In genomic region chr12:124506145-124506831, GRCh38 we compare ENCODE assay signal across 8 cellular contexts.
DNase-seq lines count a peak whose midpoint lies in the region; ATAC-seq, FAIRE-seq and TF ChIP-seq lines count a peak whose summit lies in the region.

No MANE protein-coding gene starts in this region.

- 82% methylated on average over 27 of the region's 30 CpGs for WGBS in GM12878 (ENCODE audit: insufficient coverage, insufficient replicate concordance, low lambda C conversion rate, missing lambda C conversion rate)
- 18 to 30% methylated on average over 29 to 30 of the region's 30 CpGs for WGBS in testis, 2 donors

- SMC1A ChIA-PET in GM12878 (lab: Charles Lee; ENCODE audit: uncharacterized antibody, unreplicated experiment) = interaction anchor here (0.9 kb wide), 1 partner anchor 45 kb away, joined by 3 read pairs; no protein-coding TSS in a partner anchor

- in situ Hi-C loops in GM12878 (cut with MboI) = no loop called here

- no peak overlapping the region for H3K9ac ChIP-seq in GM12878 (ENCODE audit: control insufficient read depth, insufficient read depth, low read length)

- peaks cover 36% of the 10 kb centered on the region for H3K79me2 ChIP-seq in GM12878 (ENCODE audit: control insufficient read depth, insufficient read depth, low read length)

- no peak for FAIRE-seq in GM12878 (lab: Jason Lieb, UNC)

- no peaks in the 10 kb centered on the region for H3K9me3 Mint-ChIP-seq in natural killer cell treated with Interleukin-12 subunit alpha and Interleukin-12 subunit beta and Interleukin-15 and Interleukin-18, amount 100 ng/mL, for 72 hours

- ATAC-seq in GM12878 = no peak
- ATAC-seq in natural killer cell treated with Interleukin-12 subunit alpha and Interleukin-12 subunit beta and Interleukin-15 and Interleukin-18, amount 100 ng/mL, for 72 hours = no peak

- H3K4me1 Mint-ChIP-seq in natural killer cell treated with Interleukin-12 subunit alpha and Interleukin-12 subunit beta and Interleukin-15 and Interleukin-18, amount 100 ng/mL, for 72 hours (ENCODE audit: low read depth in 2 of 2) = peaks cover 14 to 34% of the 10 kb centered on the region in 2 donors

- H4K20me1 ChIP-seq in GM12878 (ENCODE audit: control insufficient read depth, insufficient read depth) = peaks cover 8% of the 10 kb centered on the region

- H3K4me1 ChIP-seq in GM12878 (ENCODE audit: control insufficient read depth, insufficient read depth, low read length) = peaks cover 11% of the 10 kb centered on the region
- H3K4me1 ChIP-seq in testis = peaks cover 73% of the 10 kb centered on the region

- peaks cover 2 to 5% of the 10 kb centered on the region in 2 experiments; a peak in 3 of 4 replicates for H3K36me3 ChIP-seq in GM12878 (ENCODE audit: control insufficient read depth in 2 of 2, insufficient read depth in 2 of 2, low read length in 1 of 2)
- no peaks in the 10 kb centered on the region for H3K36me3 ChIP-seq in testis (ENCODE audit: low read depth, missing control alignments)

- H3K27ac ChIP-seq in GM12878 (ENCODE audit: control insufficient read depth, insufficient read depth) = peak overlapping the region; percentile 18; the same call in 1 of the 2 replicates
- H3K27ac ChIP-seq in testis = peak overlapping the region; percentile 44 to 76

- no peaks in the 10 kb centered on the region for H3K27me3 Mint-ChIP-seq in natural killer cell treated with Interleukin-12 subunit alpha and Interleukin-12 subunit beta and Interleukin-15 and Interleukin-18, amount 100 ng/mL, for 72 hours

- H3K4me2 ChIP-seq in GM12878 (ENCODE audit: control insufficient read depth, insufficient read depth) = no peak overlapping the region

- no peak overlapping the region for H3K4me3 Mint-ChIP-seq in natural killer cell treated with Interleukin-12 subunit alpha and Interleukin-12 subunit beta and Interleukin-15 and Interleukin-18, amount 100 ng/mL, for 72 hours

- POLR2A ChIA-PET in GM12878 (lab: Charles Lee) = interaction anchor here (1.3 kb wide), 1 partner anchor 16 kb away, joined by 3 read pairs; no protein-coding TSS in a partner anchor

- no peak for TF ChIP-seq RAD21 in GM12878 (IDR thresholded peaks at IDR 0.05; ENCODE audit: insufficient read depth, low read depth, low read length)

- H3K36me3 Mint-ChIP-seq in natural killer cell treated with Interleukin-12 subunit alpha and Interleukin-12 subunit beta and Interleukin-15 and Interleukin-18, amount 100 ng/mL, for 72 hours = no peaks in the 10 kb centered on the region

- RAD21 ChIA-PET in GM12878 (lab: Charles Lee; ENCODE audit: unreplicated experiment) = no interaction called here

- no peaks in the 10 kb centered on the region for H3K9me3 ChIP-seq in GM12878 (replicated peaks; ENCODE audit: control insufficient read depth, insufficient read depth, low read length)
- H3K9me3 ChIP-seq in testis = no peaks in the 10 kb centered on the region

- no peak for TF ChIP-seq CTCF in GM12878 (IDR thresholded peaks at IDR 0.05 in 2 of 3, conservative IDR thresholded peaks at IDR 0.05 in 1 of 3; ENCODE audit: control insufficient read depth in 2 of 3, extremely low read depth in 1 of 3, insufficient read depth in 1 of 3, low read depth in 3 of 3, low read length in 3 of 3)
- no peak for TF ChIP-seq CTCF in testis (IDR thresholded peaks at IDR 0.05)

- TF ChIP-seq EP300 in GM12878 (IDR thresholded peaks at IDR 0.05; ENCODE audit: borderline replicate concordance in 1 of 2, control insufficient read depth in 1 of 2, low read depth in 2 of 2, low read length in 2 of 2) = no peak

- no peaks in the 10 kb centered on the region for H3K27me3 ChIP-seq in GM12878 (replicated peaks in 1 of 2; ENCODE audit: control insufficient read depth in 2 of 2, insufficient read depth in 2 of 2, low read length in 1 of 2)
- no peaks in the 10 kb centered on the region for H3K27me3 ChIP-seq in testis

- no peak overlapping the region for H3K27ac Mint-ChIP-seq in natural killer cell treated with Interleukin-12 subunit alpha and Interleukin-12 subunit beta and Interleukin-15 and Interleukin-18, amount 100 ng/mL, for 72 hours

- H3K4me3 ChIP-seq in GM12878 = no peak overlapping the region
- H3K4me3 ChIP-seq in testis = no peak overlapping the region

- DNase-seq in COLO668 (lab: John Stamatoyannopoulos, UW; ENCODE audit: unreplicated experiment) = peak; percentile 81
- peak; percentile 53 for DNase-seq in NCI-H2107 (lab: John Stamatoyannopoulos, UW)
- no peak for DNase-seq in GM12878 (ENCODE audit: low read depth, low spot score)
- DNase-seq in kidney glomerular epithelial cell (lab: John Stamatoyannopoulos, UW) = peak; percentile 17
- peak; percentile 90 for DNase-seq in testis
- DNase-seq in activated CD4-positive, alpha-beta T cell treated with anti-CD3 and anti-CD28 coated beads, Interleukin-2, amount 50 U/mL, for 48 hours = no peak
- no peak for DNase-seq in HPDE6-E6E7 (ENCODE audit: extremely low spot score)
- DNase-seq in natural killer cell treated with Interleukin-12 subunit alpha and Interleukin-12 subunit beta and Interleukin-15 and Interleukin-18, amount 100 ng/mL, for 72 hours (ENCODE audit: low spot score) = no peak

- H2AFZ ChIP-seq in GM12878 (ENCODE audit: control insufficient read depth, low read depth, low read length) = no peak overlapping the region

- intact Hi-C loops in GM12878 (cut with micrococcal nuclease; ENCODE audit: unreplicated experiment) (no loop called here), testis (cut with DNase I; ENCODE audit: low total_unique reads) (no loop called here)

- no TSS peak for BruUV-seq in GM12878 (replicated peaks; lab: Mats Ljungman, UMichigan)

- CTCF ChIA-PET in GM12878 (lab: Yijun Ruan, JAX) = no interaction called here

- TF ChIP-seq POLR2A in GM12878 (IDR thresholded peaks at IDR 0.05; ENCODE audit: low read depth, low read length) = no peak
- TF ChIP-seq POLR2A in testis (IDR thresholded peaks at IDR 0.05) = no peak

TF ChIP-seq in GM12878, 131 proteins besides CTCF, POLR2A, EP300 and RAD21:
- TF ChIP-seq NFXL1 (IDR thresholded peaks at IDR 0.05; ENCODE audit: borderline replicate concordance) (no peak), KAT2A (conservative IDR thresholded peaks at IDR 0.05; ENCODE audit: control insufficient read depth, low read depth, low read length) (no peak), SRF (IDR thresholded peaks at IDR 0.05; ENCODE audit: low read depth in 2 of 2, low read length in 2 of 2) (no peak), RELB (IDR thresholded peaks at IDR 0.05; ENCODE audit: low read depth) (no peak), CHD2 (IDR thresholded peaks at IDR 0.05; ENCODE audit: borderline replicate concordance, low read depth, low read length) (no peak), LARP7 (IDR thresholded peaks at IDR 0.05) (no peak), ZBTB33 (IDR thresholded peaks at IDR 0.05) (no peak)

Comparison
In these comparisons a context has a peak if more than half of its experiments do, and no peak if none do; other contexts are left out.
1. DNase-seq: peak in COLO668 (single experiment), NCI-H2107 (single experiment), kidney glomerular epithelial cell (single experiment) and testis (single experiment); none in GM12878 (single experiment), activated CD4-positive, alpha-beta T cell treated with anti-CD3 and anti-CD28 coated beads, Interleukin-2, amount 50 U/mL, for 48 hours (0 of 2), HPDE6-E6E7 (single experiment) and natural killer cell treated with Interleukin-12 subunit alpha and Interleukin-12 subunit beta and Interleukin-15 and Interleukin-18, amount 100 ng/mL, for 72 hours (single experiment).